In the genomic region with DNA sequence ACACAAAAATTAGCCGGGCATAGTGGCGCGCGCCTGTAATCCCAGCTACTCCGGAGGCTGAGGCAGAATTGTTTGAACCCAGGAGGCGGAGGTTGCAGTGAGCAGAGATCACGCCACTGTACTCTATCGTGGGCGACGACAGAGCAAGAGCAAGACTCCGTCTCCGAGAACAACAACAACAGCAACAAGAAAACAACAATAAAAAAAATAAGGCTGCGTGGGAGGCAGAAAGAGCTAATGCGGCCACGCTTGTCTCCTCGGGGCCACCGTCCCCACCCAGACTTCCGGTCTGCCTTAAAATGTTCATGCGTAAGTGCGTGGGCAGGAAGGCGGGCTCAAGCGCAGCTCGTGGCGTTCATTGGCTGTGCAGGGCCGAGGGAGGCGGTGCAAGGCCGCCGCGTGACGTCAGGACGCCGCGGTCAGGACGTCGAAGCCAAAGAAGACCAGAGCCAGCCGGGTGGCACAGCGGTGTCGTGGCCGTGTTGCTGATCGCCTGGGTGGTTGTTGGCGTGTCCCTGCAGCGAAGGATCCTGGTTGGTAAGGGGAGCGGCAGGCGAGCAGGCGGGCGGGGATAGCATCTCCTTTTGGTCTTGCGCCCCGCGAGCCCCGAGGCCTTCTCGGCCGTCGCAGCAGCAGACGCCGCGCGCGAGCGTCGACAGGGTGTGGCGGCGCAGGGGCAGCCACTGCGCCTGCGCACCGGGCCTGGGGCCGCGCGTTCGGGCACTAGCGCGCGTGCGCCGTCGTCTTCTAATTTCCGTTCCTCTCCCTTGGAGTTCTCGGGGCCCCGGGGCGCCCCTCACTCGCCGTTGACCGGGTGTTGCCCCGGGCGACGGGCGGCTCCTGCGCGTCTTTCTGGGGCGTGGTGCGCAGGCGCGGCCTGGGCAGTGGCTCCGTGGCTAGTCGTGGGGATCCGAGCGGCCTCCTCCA, we compare ENCODE assay signal across 8 cellular contexts. TPM values are rescaled to one million over a fixed set of nuclear protein-coding genes. Genes with fewer than 3 reads are reported as not detected.
DNase-seq lines count a peak whose midpoint lies in the region; ATAC-seq, FAIRE-seq and TF ChIP-seq lines count a peak whose summit lies in the region.

Gene LENG8, plus strand, starts transcription at position 426 of the 927 bp plus-strand sequence. CDS start 2,146 bp downstream, outside the sequence.

- peaks cover 69% of the 10 kb centered on the region for H3K79me2 ChIP-seq in OCI-LY3 (ENCODE audit: low read length)
- peaks cover 65% of the 10 kb centered on the region for H3K79me2 ChIP-seq in endothelial cell of umbilical vein (ENCODE audit: control insufficient read depth, insufficient read depth, low read length)

- POLR2A ChIA-PET in endothelial cell of umbilical vein (lab: Charles Lee), result interaction anchor here (0.9 to 1.4 kb wide), 5 partner anchors 11 to 24 kb away, joined by 3 to 11 read pairs (median 4); partner anchors contain the start of genes CDC42EP5 and LENG9

- FAIRE-seq in endothelial cell of umbilical vein (lab: Jason Lieb, UNC), result peak; percentile 99

- H2AFZ ChIP-seq in OCI-LY3 (ENCODE audit: low read depth, low read length) (peak within 1 kb of the TSS; percentile 70), endothelial cell of umbilical vein (ENCODE audit: low read depth, low read length) (peak within 1 kb of the TSS; percentile 65)

- H3K9me1 ChIP-seq in endothelial cell of umbilical vein (replicated peaks; ENCODE audit: control insufficient read depth, extremely low read depth, insufficient read depth, low read length), result no peaks in the 10 kb centered on the region

- H3K9me3 ChIP-seq in OCI-LY3 (ENCODE audit: insufficient read depth, low read length) (no peaks in the 10 kb centered on the region), endothelial cell of umbilical vein (replicated peaks; ENCODE audit: control insufficient read depth, insufficient read depth, low read length) (no peaks in the 10 kb centered on the region), mononuclear cell (ENCODE audit: low read depth, low read length) (no peaks in the 10 kb centered on the region)

- TF ChIP-seq CTCF in OCI-LY3 (IDR thresholded peaks at IDR 0.05; ENCODE audit: low read depth, low read length) (no peak), endothelial cell of umbilical vein (IDR thresholded peaks at IDR 0.05; ENCODE audit: extremely low read depth in 1 of 2, insufficient read depth in 1 of 2, low read depth in 1 of 2, low read length in 2 of 2) (no peak)

- H3K36me3 ChIP-seq in OCI-LY3 (replicated peaks; ENCODE audit: low read depth, low read length), result peaks cover 43% of the 10 kb centered on the region
- peaks cover 26 to 35% of the 10 kb centered on the region in 2 experiments for H3K36me3 ChIP-seq in endothelial cell of umbilical vein (ENCODE audit: control insufficient read depth in 2 of 2, extremely low read depth in 1 of 2, insufficient read depth in 2 of 2, low read length in 2 of 2)

- BruUV-seq in endothelial cell of umbilical vein (replicated peaks; lab: Mats Ljungman, UMichigan), result no TSS peak

- H4K20me1 ChIP-seq in OCI-LY3 (ENCODE audit: insufficient read depth, low read length), result peaks cover 44% of the 10 kb centered on the region
- peaks cover 11% of the 10 kb centered on the region for H4K20me1 ChIP-seq in endothelial cell of umbilical vein (replicated peaks; ENCODE audit: control insufficient read depth, extremely low read depth, insufficient read depth, low read length)

- H3K27ac ChIP-seq in OCI-LY3 (ENCODE audit: low read length) (peak within 1 kb of the TSS; percentile 82), endothelial cell of umbilical vein (ENCODE audit: insufficient read depth, low read depth, low read length) (peak within 1 kb of the TSS; percentile 87)

- H3K27me3 ChIP-seq in OCI-LY3 (ENCODE audit: low read depth, low read length) (no peaks in the 10 kb centered on the region), endothelial cell of umbilical vein (ENCODE audit: control insufficient read depth in 2 of 2, insufficient read depth in 2 of 2, low read length in 2 of 2) (no peaks in the 10 kb centered on the region), mononuclear cell (ENCODE audit: insufficient read depth, low read length) (no peaks in the 10 kb centered on the region)

- H3K9ac ChIP-seq in OCI-LY3 (ENCODE audit: low read length), result peak within 1 kb of the TSS; percentile 95
- H3K9ac ChIP-seq in endothelial cell of umbilical vein (replicated peaks; ENCODE audit: extremely low read depth, insufficient read depth, low read length), result peak within 1 kb of the TSS; percentile 97

- DNase-seq in D341Med (ENCODE audit: low spot score), result peak; percentile 98
- peak; percentile 94 for DNase-seq in HuH-7 (ENCODE audit: low spot score)
- peak; percentile 97 for DNase-seq in activated CD8-positive, alpha-beta memory T cell treated with anti-CD3 and anti-CD28 coated beads, Interleukin-2, amount 50 U/mL, for 48 hours
- DNase-seq in endothelial cell of umbilical vein (ENCODE audit: low read depth, low spot score), result peak; percentile 99
- DNase-seq in stimulated activated CD8-positive, alpha-beta memory T cell treated with anti-CD3 and anti-CD28 coated beads, Interleukin-4, amount 100 ng/mL, for 1 hour (ENCODE audit: low read depth in 2 of 2, low spot score in 1 of 2), result peak; percentile 94 to 95

- intact Hi-C loops in endothelial cell of umbilical vein (cut with micrococcal nuclease), result loop anchor here (1.0 to 5.0 kb wide), 2 partner anchors 14 to 247 kb away; partner anchors contain the start of genes LENG9 and RPS9

- H3K4me2 ChIP-seq in OCI-LY3 (ENCODE audit: low read length) (peak within 1 kb of the TSS; percentile 88), endothelial cell of umbilical vein (ENCODE audit: insufficient read depth, low read length) (peak within 1 kb of the TSS; percentile 96)

- dilution Hi-C loops in endothelial cell of umbilical vein (cut with MboI; ENCODE audit: extremely low pct_ligation_motif_present, low sequenced_read_pairs), result no loop called here

- peaks cover 22% of the 10 kb centered on the region for H3K4me1 ChIP-seq in OCI-LY3 (ENCODE audit: low read length)
- peaks cover 22% of the 10 kb centered on the region for H3K4me1 ChIP-seq in endothelial cell of umbilical vein (ENCODE audit: control insufficient read depth, extremely low read depth, insufficient read depth, low read length)
- H3K4me1 ChIP-seq in mononuclear cell (ENCODE audit: insufficient read depth, low read length), result peaks cover 36% of the 10 kb centered on the region

- TF ChIP-seq POLR2A in endothelial cell of umbilical vein (IDR thresholded peaks at IDR 0.05; ENCODE audit: low read depth, low read length), result peak; percentile 97

- peak; percentile 88 for ATAC-seq in GM21515 (IDR thresholded peaks at IDR 0.05; ENCODE audit: unreplicated experiment)

- peak within 1 kb of the TSS; percentile 93 for H3K4me3 ChIP-seq in OCI-LY3 (ENCODE audit: low read length)
- peak within 1 kb of the TSS; percentile 76 to 96 (median 92) for H3K4me3 ChIP-seq in endothelial cell of umbilical vein (replicated peaks in 1 of 3; ENCODE audit: insufficient read depth in 1 of 3, low read depth in 1 of 3, low read length in 3 of 3)
- peak within 1 kb of the TSS; percentile 91 for H3K4me3 ChIP-seq in mononuclear cell (ENCODE audit: low read length)

- CTCF ChIA-PET in endothelial cell of umbilical vein (lab: Charles Lee), result interaction anchor here (0.6 to 2.2 kb wide), 11 partner anchors 9 to 603 kb away, joined by 3 to 14 read pairs (median 4); partner anchors contain the start of genes CDC42EP5, LENG1 and LENG9

TF ChIP-seq in endothelial cell of umbilical vein, 7 proteins besides CTCF, POLR2A, EP300 and RAD21:
- TF ChIP-seq JUN (IDR thresholded peaks at IDR 0.05; ENCODE audit: borderline replicate concordance, insufficient read depth, insufficient read length, low read depth), result no peak
- TF ChIP-seq GATA2 (IDR thresholded peaks at IDR 0.05; ENCODE audit: insufficient read depth, insufficient read length, low read depth, low read length), result no peak
- no peak for TF ChIP-seq EZH2 (IDR thresholded peaks at IDR 0.05; ENCODE audit: borderline replicate concordance, low read depth, low read length, severe bottlenecking)
- no peak for TF ChIP-seq MAX (IDR thresholded peaks at IDR 0.05; ENCODE audit: insufficient read depth, insufficient read length)
- peak; percentile 9 for TF ChIP-seq MYC (IDR thresholded peaks at IDR 0.05; ENCODE audit: low read depth, low read length)
- TF ChIP-seq FOS (IDR thresholded peaks at IDR 0.05; ENCODE audit: borderline replicate concordance, insufficient read depth, low read length), result no peak
- peak; percentile 94 for TF ChIP-seq POLR2AphosphoS5 (IDR thresholded peaks at IDR 0.05; ENCODE audit: insufficient read depth, low read depth, low read length)

RNA-seq across cellular contexts. Expression of gene LENG8, which starts in this region (rescaled TPM):
- total RNA-seq in endothelial cell of umbilical vein (213 and 218 TPM in 2 replicates), mononuclear cell (123 TPM)
- polyA plus RNA-seq in endothelial cell of umbilical vein, result 130 and 134 TPM in 2 replicates
- 15.7 and 31.4 TPM in 2 replicates for polyA plus RNA-seq in endothelial cell of umbilical vein (2011; cell fraction: cytosol; rRNA removed)
- 910 and 958 TPM in 2 replicates for polyA plus RNA-seq in endothelial cell of umbilical vein (2011; cell fraction: nucleus; rRNA removed)
- 88.4 and 126 TPM in 2 replicates for polyA plus RNA-seq in endothelial cell of umbilical vein (2012)
- polyA minus RNA-seq in endothelial cell of umbilical vein, result 105 and 107 TPM in 2 replicates
- 9.1 TPM for polyA minus RNA-seq in endothelial cell of umbilical vein (2011; cell fraction: cytosol; rRNA and poly(A)+ RNA removed)
- 160 and 181 TPM in 2 replicates for polyA minus RNA-seq in endothelial cell of umbilical vein (2011; cell fraction: nucleus; rRNA and poly(A)+ RNA removed)

Comparison
In these comparisons a context has a peak if more than half of its experiments do, and no peak if none do; other contexts are left out.
1. Peak in every context shown above with its lines: DNase-seq, ATAC-seq, H3K4me3 ChIP-seq and H3K27ac ChIP-seq.